In the genomic region with DNA sequence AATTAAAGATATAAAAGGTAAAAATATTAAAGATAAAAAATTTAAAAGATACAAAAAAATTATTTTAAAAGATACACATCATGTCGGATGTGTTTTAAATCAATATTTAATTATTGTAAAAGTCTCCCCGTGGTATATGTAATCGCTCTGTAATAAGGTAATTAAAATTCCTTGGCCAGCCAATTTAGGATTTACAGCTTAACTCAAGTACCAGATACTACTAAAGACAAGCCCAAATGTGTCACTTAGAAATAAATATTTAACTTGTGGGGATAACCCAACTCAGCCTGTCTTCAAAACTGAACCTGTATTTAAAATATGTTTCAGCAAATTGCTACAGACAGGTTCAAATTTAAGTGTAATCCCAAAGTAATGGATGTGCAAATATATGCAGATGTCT, we compare ENCODE assay signal across 19 cellular contexts. TPM values are rescaled to one million over a fixed set of nuclear protein-coding genes. Genes with fewer than 3 reads are reported as not detected.
DNase-seq lines count a peak whose midpoint lies in the region; ATAC-seq, FAIRE-seq and TF ChIP-seq lines count a peak whose summit lies in the region.
"Had no signal": no experiment of that assay in that cellular context is flagged by ENCODE, and none has a peak within 500 bp of the region (broad histone marks: within the 10 kb centered on the region; RNA-seq: fewer than 3 reads in every experiment).

No MANE protein-coding gene starts in this region.

- TF ChIP-seq POLR2A in vagina (IDR thresholded peaks at IDR 0.05): no peak

- H3K27ac ChIP-seq in cardiac muscle cell (peak overlapping the region; percentile 18), small intestine (ENCODE audit: low read depth in 1 of 2, low read length in 1 of 2) (no peak overlapping the region), vagina (no peak overlapping the region)
- H3K27ac ChIP-seq: HL-60, Peyer's patch had no signal

- FAIRE-seq in colon (lab: Jason Lieb, UNC) (peak; percentile 98), small intestine (lab: Jason Lieb, UNC) (peak; percentile 91)

- H3K36me3 ChIP-seq in cardiac muscle cell (no peaks in the 10 kb centered on the region), small intestine (ENCODE audit: control insufficient read depth in 2 of 2, insufficient read depth in 2 of 2, low read length in 2 of 2) (no peaks in the 10 kb centered on the region), vagina (no peaks in the 10 kb centered on the region)
- H3K36me3 ChIP-seq: HAP-1, Peyer's patch had no signal

- H3K4me3 ChIP-seq in cardiac muscle cell (no peak overlapping the region), small intestine (ENCODE audit: low read depth in 1 of 2, low read length in 2 of 2) (no peak overlapping the region), vagina (no peak overlapping the region)
- H3K4me3 ChIP-seq: HAP-1, Peyer's patch had no signal

- H3K4me1 ChIP-seq in cardiac muscle cell (ENCODE audit: low read depth) (peaks cover 13% of the 10 kb centered on the region), small intestine (ENCODE audit: control insufficient read depth in 2 of 2, insufficient read depth in 1 of 2, low read depth in 1 of 2, low read length in 1 of 2) (no peaks in the 10 kb centered on the region), vagina (no peaks in the 10 kb centered on the region)
- H3K4me1 ChIP-seq: Peyer's patch had no signal

- TF ChIP-seq CTCF in cardiac muscle cell (IDR thresholded peaks at IDR 0.05; ENCODE audit: low read depth, low read length) (no peak), vagina (IDR thresholded peaks at IDR 0.05) (no peak)

- H3K27me3 ChIP-seq in cardiac muscle cell: no peaks in the 10 kb centered on the region
- H3K27me3 ChIP-seq in small intestine (ENCODE audit: control insufficient read depth in 2 of 2, insufficient read depth in 2 of 2, low read length in 2 of 2): no peaks in the 10 kb centered on the region
- no peaks in the 10 kb centered on the region for H3K27me3 ChIP-seq in vagina
- H3K27me3 ChIP-seq: Peyer's patch had no signal

- DNase-seq in cardiac muscle cell (ENCODE audit: low read depth in 1 of 2, low spot score in 1 of 2) (no peak), cardiac septum (ENCODE audit: low spot score) (no peak), NCI-H82 treated with DMSO at 0.1 percent for 48 hours (lab: John Stamatoyannopoulos, UW; ENCODE audit: unreplicated experiment) (peak; percentile 2), small intestine (peak; percentile 11), NCI-H510A (lab: John Stamatoyannopoulos, UW) (no peak), vagina (ENCODE audit: extremely low spot score in 2 of 2) (no peak), sciatic nerve (ENCODE audit: low spot score) (no peak)
- DNase-seq: COR-L47, MV-4-11, NCI-H1436 treated with DMSO at 0.1 percent for 48 hours, NCI-H2029 treated with DMSO at 0.1 percent for 48 hours, NCI-H510A treated with DMSO at 0.1 percent for 48 hours, Peyer's patch, SHP77, T-helper 1 cell had no signal

- intact Hi-C loops in cardiac septum (cut with DNase I) (no loop called here), vagina (cut with DNase I) (no loop called here), sciatic nerve (cut with DNase I) (no loop called here)

- ATAC-seq in sciatic nerve: no peak

- no peaks in the 10 kb centered on the region for H3K9me3 ChIP-seq in cardiac muscle cell (ENCODE audit: low read depth)
- H3K9me3 ChIP-seq in small intestine (ENCODE audit: control insufficient read depth, low read depth): no peaks in the 10 kb centered on the region
- no peaks in the 10 kb centered on the region for H3K9me3 ChIP-seq in vagina
- H3K9me3 ChIP-seq: HAP-1, Peyer's patch had no signal

- WGBS in small intestine, 3 donors: 16 to 53% (median 48%) methylated on average over 3 of the region's 3 CpGs

RNA-seq across cellular contexts. Expression of a gene that starts 56.0 kb away (rescaled TPM):
- total RNA-seq in cardiac muscle cell: not detected in 2 replicates
- 0.11 and 0.40 TPM in 2 replicates for polyA plus RNA-seq in cardiac muscle cell
- not detected for total RNA-seq in cardiac septum
- polyA plus RNA-seq in small intestine: under 1 TPM in 2 of 3 donors, not detected in 1; 0.19 to 0.81 TPM
- not detected for total RNA-seq in vagina
- 0.09 TPM for total RNA-seq in sciatic nerve
- total RNA-seq: Daoy had no signal

Comparison
In these comparisons a context has a peak if more than half of its experiments do, and no peak if none do; other contexts are left out.
1. DNase-seq: peak in NCI-H82 treated with DMSO at 0.1 percent for 48 hours (single experiment) and small intestine (single experiment); none in cardiac muscle cell (0 of 2), cardiac septum (single experiment), NCI-H510A (single experiment), vagina (0 of 2) and sciatic nerve (single experiment).